2 cellular contexts compared by ENCODE assay signal in genomic region chr1:154759793-154760192, GRCh38.
TF ChIP-seq lines count a peak whose summit lies in the region.

No MANE protein-coding gene starts in this region.

TF ChIP-seq in A549, 52 proteins besides CTCF, POLR2A, EP300 and RAD21 (continued from another document):
- TF ChIP-seq, protein P1, sequence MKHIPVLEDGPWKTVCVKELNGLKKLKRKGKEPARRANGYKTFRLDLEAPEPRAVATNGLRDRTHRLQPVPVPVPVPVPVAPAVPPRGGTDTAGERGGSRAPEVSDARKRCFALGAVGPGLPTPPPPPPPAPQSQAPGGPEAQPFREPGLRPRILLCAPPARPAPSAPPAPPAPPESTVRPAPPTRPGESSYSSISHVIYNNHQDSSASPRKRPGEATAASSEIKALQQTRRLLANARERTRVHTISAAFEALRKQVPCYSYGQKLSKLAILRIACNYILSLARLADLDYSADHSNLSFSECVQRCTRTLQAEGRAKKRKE (CRISPR knock-in tag; IDR thresholded peaks at IDR 0.05; ENCODE audit: low read depth), result no peak
- TF ChIP-seq NFE2L2 (conservative IDR thresholded peaks at IDR 0.05; ENCODE audit: low read length), result no peak
- TF ChIP-seq MYC (IDR thresholded peaks at IDR 0.05; ENCODE audit: borderline replicate concordance, low read length), result no peak
- TF ChIP-seq JUN (IDR thresholded peaks at IDR 0.05), result no peak
- TF ChIP-seq EHMT2 (IDR thresholded peaks at IDR 0.05; ENCODE audit: low read depth), result no peak
- TF ChIP-seq GATA3 (IDR thresholded peaks at IDR 0.05; ENCODE audit: borderline replicate concordance), result no peak

TF ChIP-seq in HCT116, 20 proteins besides CTCF, POLR2A, EP300 and RAD21 (continued from another document):
- TF ChIP-seq ELF1 (IDR thresholded peaks at IDR 0.05; ENCODE audit: borderline replicate concordance, low read depth), result no peak
- no peak for TF ChIP-seq ATF3 (IDR thresholded peaks at IDR 0.05)
- no peak for TF ChIP-seq CEBPB (IDR thresholded peaks at IDR 0.05; ENCODE audit: low read depth)
- no peak for TF ChIP-seq SP1 (IDR thresholded peaks at IDR 0.05; ENCODE audit: low read depth)
- no peak for TF ChIP-seq EGR1 (IDR thresholded peaks at IDR 0.05; ENCODE audit: low read depth)
- TF ChIP-seq ZNF274 (IDR thresholded peaks at IDR 0.05; ENCODE audit: low read depth, low read length), result no peak
- TF ChIP-seq, protein P2, sequence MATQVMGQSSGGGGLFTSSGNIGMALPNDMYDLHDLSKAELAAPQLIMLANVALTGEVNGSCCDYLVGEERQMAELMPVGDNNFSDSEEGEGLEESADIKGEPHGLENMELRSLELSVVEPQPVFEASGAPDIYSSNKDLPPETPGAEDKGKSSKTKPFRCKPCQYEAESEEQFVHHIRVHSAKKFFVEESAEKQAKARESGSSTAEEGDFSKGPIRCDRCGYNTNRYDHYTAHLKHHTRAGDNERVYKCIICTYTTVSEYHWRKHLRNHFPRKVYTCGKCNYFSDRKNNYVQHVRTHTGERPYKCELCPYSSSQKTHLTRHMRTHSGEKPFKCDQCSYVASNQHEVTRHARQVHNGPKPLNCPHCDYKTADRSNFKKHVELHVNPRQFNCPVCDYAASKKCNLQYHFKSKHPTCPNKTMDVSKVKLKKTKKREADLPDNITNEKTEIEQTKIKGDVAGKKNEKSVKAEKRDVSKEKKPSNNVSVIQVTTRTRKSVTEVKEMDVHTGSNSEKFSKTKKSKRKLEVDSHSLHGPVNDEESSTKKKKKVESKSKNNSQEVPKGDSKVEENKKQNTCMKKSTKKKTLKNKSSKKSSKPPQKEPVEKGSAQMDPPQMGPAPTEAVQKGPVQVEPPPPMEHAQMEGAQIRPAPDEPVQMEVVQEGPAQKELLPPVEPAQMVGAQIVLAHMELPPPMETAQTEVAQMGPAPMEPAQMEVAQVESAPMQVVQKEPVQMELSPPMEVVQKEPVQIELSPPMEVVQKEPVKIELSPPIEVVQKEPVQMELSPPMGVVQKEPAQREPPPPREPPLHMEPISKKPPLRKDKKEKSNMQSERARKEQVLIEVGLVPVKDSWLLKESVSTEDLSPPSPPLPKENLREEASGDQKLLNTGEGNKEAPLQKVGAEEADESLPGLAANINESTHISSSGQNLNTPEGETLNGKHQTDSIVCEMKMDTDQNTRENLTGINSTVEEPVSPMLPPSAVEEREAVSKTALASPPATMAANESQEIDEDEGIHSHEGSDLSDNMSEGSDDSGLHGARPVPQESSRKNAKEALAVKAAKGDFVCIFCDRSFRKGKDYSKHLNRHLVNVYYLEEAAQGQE (IDR thresholded peaks at IDR 0.05; ENCODE audit: low read depth), result no peak
- no peak for TF ChIP-seq POLR2AphosphoS5 (IDR thresholded peaks at IDR 0.05; ENCODE audit: low read depth, low read length)
- TF ChIP-seq SIN3A (IDR thresholded peaks at IDR 0.05; ENCODE audit: low read depth), result no peak
- TF ChIP-seq SRF (IDR thresholded peaks at IDR 0.05; ENCODE audit: low read depth), result no peak
- no peak for TF ChIP-seq FOSL1 (IDR thresholded peaks at IDR 0.05; ENCODE audit: low read depth)
- no peak for TF ChIP-seq ZBTB33 (IDR thresholded peaks at IDR 0.05; ENCODE audit: extremely low read depth, insufficient replicate concordance, low read length)
- TF ChIP-seq, protein P3, sequence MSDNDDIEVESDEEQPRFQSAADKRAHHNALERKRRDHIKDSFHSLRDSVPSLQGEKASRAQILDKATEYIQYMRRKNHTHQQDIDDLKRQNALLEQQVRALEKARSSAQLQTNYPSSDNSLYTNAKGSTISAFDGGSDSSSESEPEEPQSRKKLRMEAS (IDR thresholded peaks at IDR 0.05), result no peak
- TF ChIP-seq TCF7L2 (IDR thresholded peaks at IDR 0.05; ENCODE audit: borderline replicate concordance, extremely low read depth, insufficient read depth, insufficient read length), result no peak
- TF ChIP-seq ZFX (IDR thresholded peaks at IDR 0.05), result no peak
